ENCODE assay signal across 8 cellular contexts in the genomic region with DNA sequence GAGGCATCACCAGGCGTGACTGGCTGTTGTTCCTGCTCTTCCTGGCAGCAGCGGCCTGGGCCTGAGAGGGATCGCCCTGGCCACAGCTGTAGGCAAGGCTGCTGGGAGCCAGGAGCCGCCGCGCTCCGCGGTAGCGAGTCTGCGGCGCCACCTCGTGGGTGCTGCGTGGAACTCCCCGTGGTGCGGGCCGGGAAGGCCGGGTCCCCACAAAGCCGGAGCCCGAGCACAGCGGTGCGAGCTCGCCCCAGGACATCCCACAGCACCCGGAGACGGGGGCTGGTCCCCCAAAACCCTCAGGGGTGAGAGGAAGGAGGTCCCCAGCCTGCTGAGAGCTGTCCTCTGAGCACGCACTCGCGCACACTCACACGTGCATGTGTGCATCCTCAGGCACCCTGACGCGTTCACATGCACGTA.
DNase-seq lines count a peak whose midpoint lies in the region; ATAC-seq, FAIRE-seq and TF ChIP-seq lines count a peak whose summit lies in the region.
"Not testable (repeated sequence)": the region's sequence is repeated elsewhere in the genome, so short reads cannot be mapped to it uniquely, and the experiment has no call there.

No MANE protein-coding gene starts in this region.

- not testable (repeated sequence) for H3K9me3 ChIP-seq in BE2C; effector memory CD4-positive, alpha-beta T cell (ENCODE audit: control insufficient read depth, low read length); pancreas

- WGBS in pancreas, 2 donors, result 17 to 27% methylated on average over 18 to 31 of the region's 31 CpGs

- intact Hi-C loops in pancreas (cut with DNase I), result not testable (repeated sequence)

- peak in 3 of 4 donors; percentile 52 to 75 (median 60) for ATAC-seq in pancreas

- not testable (repeated sequence) for H3K36me3 ChIP-seq in BE2C; effector memory CD4-positive, alpha-beta T cell (ENCODE audit: control insufficient read depth, insufficient read depth, low read length); pancreas

- not testable (repeated sequence) for H3K4me1 ChIP-seq in BE2C; effector memory CD4-positive, alpha-beta T cell (ENCODE audit: control insufficient read depth, insufficient read depth, low read length, poor library complexity, severe bottlenecking); pancreas

- not testable (repeated sequence) for H3K27ac ChIP-seq in effector memory CD4-positive, alpha-beta T cell (ENCODE audit: insufficient read depth, low read length, poor library complexity, severe bottlenecking); pancreas

- peak; percentile 70 for DNase-seq in BE2C
- peak; percentile 50 for DNase-seq in HK-2 (ENCODE audit: unreplicated experiment)
- peak; percentile 7 to 60 (median 29) for DNase-seq in T-helper 2 cell
- DNase-seq in activated T-helper 9 cell treated with anti-CD3 and anti-CD28 coated beads, Interleukin-2, amount 50 U/mL, for 16 hours (ENCODE audit: low read depth), result peak; percentile 12
- peak in 2 of 3 donors; percentile 19 to 31 for DNase-seq in effector memory CD4-positive, alpha-beta T cell
- DNase-seq in iris pigment epithelial cell (ENCODE audit: low read depth), result peak; percentile 54
- DNase-seq in pancreas, result peak; percentile 64 to 92 (median 80)
- peak; percentile 38 for DNase-seq in stimulated activated CD8-positive, alpha-beta memory T cell treated with anti-CD3 and anti-CD28 coated beads, Interleukin-15, amount 100 ng/mL, for 24 hours (ENCODE audit: low read depth)

- TF ChIP-seq CTCF in BE2C (IDR thresholded peaks at IDR 0.05; ENCODE audit: low read depth, low read length) (peak; percentile 30), pancreas (IDR thresholded peaks at IDR 0.05) (peak; percentile 24 to 70 (median 64))

- not testable (repeated sequence) for H3K27me3 ChIP-seq in BE2C; effector memory CD4-positive, alpha-beta T cell (replicated peaks; ENCODE audit: control insufficient read depth, insufficient read depth, low read length, poor library complexity, severe bottlenecking); pancreas

- not testable (repeated sequence) for FAIRE-seq in pancreas (lab: Jason Lieb, UNC)

- H3K4me3 ChIP-seq in BE2C (ENCODE audit: low read depth, low read length); effector memory CD4-positive, alpha-beta T cell (ENCODE audit: insufficient read depth, low read depth, low read length, poor library complexity, severe bottlenecking); pancreas: not testable (repeated sequence)

Comparison
In these comparisons a context has a peak if more than half of its experiments do, and no peak if none do; other contexts are left out.
1. DNase-seq: peak in every context shown above with its lines; median percentile 80 in pancreas; 70 in BE2C; 54 in iris pigment epithelial cell; 50 in HK-2; 38 in stimulated activated CD8-positive, alpha-beta memory T cell treated with anti-CD3 and anti-CD28 coated beads, Interleukin-15, amount 100 ng/mL, for 24 hours; 29 in T-helper 2 cell; 25 in effector memory CD4-positive, alpha-beta T cell; 12 in activated T-helper 9 cell treated with anti-CD3 and anti-CD28 coated beads, Interleukin-2, amount 50 U/mL, for 16 hours.